In genomic region chr2:108719149-108720044, GRCh38 we compare ENCODE assay signal across 8 cellular contexts. TPM values are rescaled to one million over a fixed set of nuclear protein-coding genes. Genes with fewer than 3 reads are reported as not detected.
DNase-seq lines count a peak whose midpoint lies in the region; ATAC-seq and TF ChIP-seq lines count a peak whose summit lies in the region.

Gene RANBP2, plus strand, starts transcription at chr2:108719482. Its CDS starts 125 bp downstream, at chr2:108719607.

- H3K4me1 Mint-ChIP-seq in activated naive CD8-positive, alpha-beta T cell treated with anti-CD3 and anti-CD28 coated beads, Interleukin-2, amount 10 ng/mL, durations not matched to agents 7 days and 5 days, result peaks cover 13% of the 10 kb centered on the region
- peaks cover 20% of the 10 kb centered on the region for H3K4me1 Mint-ChIP-seq in osteocyte (ENCODE audit: unreplicated experiment)

- peak within 1 kb of the TSS; percentile 93 for H3K4me3 Mint-ChIP-seq in activated naive CD8-positive, alpha-beta T cell treated with anti-CD3 and anti-CD28 coated beads, Interleukin-2, amount 10 ng/mL, durations not matched to agents 7 days and 5 days
- peak within 1 kb of the TSS; percentile 83 for H3K4me3 Mint-ChIP-seq in osteocyte (ENCODE audit: unreplicated experiment)

- H2AFZ ChIP-seq in SU-DHL-6 (ENCODE audit: low read depth, low read length, severe bottlenecking), result peak within 1 kb of the TSS; percentile 15

- ATAC-seq in HG02763 (IDR thresholded peaks at IDR 0.05; ENCODE audit: unreplicated experiment), result peak; percentile 98
- ATAC-seq in activated naive CD8-positive, alpha-beta T cell treated with anti-CD3 and anti-CD28 coated beads, Interleukin-2, amount 10 ng/mL, durations not matched to agents 7 days and 5 days (ENCODE audit: low read depth), result peak; percentile 99
- peak; percentile 99 for ATAC-seq in thoracic aorta (ENCODE audit: insufficient number of reproducible peaks, low FRiP score, low read depth)

- H3K4me3 ChIP-seq in GM12875 (ENCODE audit: low read depth, low read length) (peak within 1 kb of the TSS; percentile 94), SU-DHL-6 (ENCODE audit: insufficient read depth, low read length, poor library complexity, severe bottlenecking) (peak within 1 kb of the TSS; percentile 79), thoracic aorta (peak within 1 kb of the TSS; percentile 82)

- DNase-seq in NCI-H1417 (lab: John Stamatoyannopoulos, UW) (peak; percentile 88 to 97 (median 95)), head of caudate nucleus (peak; percentile 87 to 98 (median 95)), osteocyte (ENCODE audit: extremely low spot score, unreplicated experiment) (peak; percentile 97), thoracic aorta (ENCODE audit: low spot score) (peak; percentile 71)
- peak; percentile 95 for DNase-seq in activated naive CD8-positive, alpha-beta T cell treated with anti-CD3 and anti-CD28 coated beads, Interleukin-2, amount 10 ng/mL, durations not matched to agents 7 days and 5 days

- H3K27ac Mint-ChIP-seq in activated naive CD8-positive, alpha-beta T cell treated with anti-CD3 and anti-CD28 coated beads, Interleukin-2, amount 10 ng/mL, durations not matched to agents 7 days and 5 days, result peak within 1 kb of the TSS; percentile 98
- H3K27ac Mint-ChIP-seq in osteocyte (ENCODE audit: unreplicated experiment), result peak within 1 kb of the TSS; percentile 96

- H3K9me3 ChIP-seq in SU-DHL-6 (ENCODE audit: insufficient read depth, low read length) (no peaks in the 10 kb centered on the region), thoracic aorta (no peaks in the 10 kb centered on the region)

- no peaks in the 10 kb centered on the region for H3K36me3 ChIP-seq in SU-DHL-6 (ENCODE audit: low read length)
- H3K36me3 ChIP-seq in thoracic aorta, result no peaks in the 10 kb centered on the region

- peaks cover 39% of the 10 kb centered on the region for H3K79me2 ChIP-seq in SU-DHL-6 (ENCODE audit: insufficient read depth, low read length)

- peak within 1 kb of the TSS; percentile 73 for H3K4me2 ChIP-seq in SU-DHL-6 (ENCODE audit: low read depth, low read length, poor library complexity, severe bottlenecking)

- H3K9me2 ChIP-seq in SU-DHL-6 (replicated peaks; ENCODE audit: insufficient read depth, low read length), result no peaks in the 10 kb centered on the region

- H3K9me3 Mint-ChIP-seq in activated naive CD8-positive, alpha-beta T cell treated with anti-CD3 and anti-CD28 coated beads, Interleukin-2, amount 10 ng/mL, durations not matched to agents 7 days and 5 days, result no peaks in the 10 kb centered on the region
- H3K9me3 Mint-ChIP-seq in osteocyte (ENCODE audit: unreplicated experiment), result no peaks in the 10 kb centered on the region

- H3K36me3 Mint-ChIP-seq in activated naive CD8-positive, alpha-beta T cell treated with anti-CD3 and anti-CD28 coated beads, Interleukin-2, amount 10 ng/mL, durations not matched to agents 7 days and 5 days, result no peaks in the 10 kb centered on the region
- no peaks in the 10 kb centered on the region for H3K36me3 Mint-ChIP-seq in osteocyte (ENCODE audit: unreplicated experiment)

- POLR2A ChIA-PET in activated naive CD8-positive, alpha-beta T cell treated with anti-CD3 and anti-CD28 coated beads, Interleukin-2, amount 10 ng/mL, durations not matched to agents 7 days and 5 days (lab: Charles Lee), result interaction anchor here (0.7 to 2.1 kb wide), 6 partner anchors 8 to 313 kb away, joined by 3 to 6 read pairs (median 4); partner anchors contain the start of gene LIMS1

- no peaks in the 10 kb centered on the region for H3F3A ChIP-seq in SU-DHL-6 (ENCODE audit: insufficient read depth)

- no peaks in the 10 kb centered on the region for H3K27me3 Mint-ChIP-seq in activated naive CD8-positive, alpha-beta T cell treated with anti-CD3 and anti-CD28 coated beads, Interleukin-2, amount 10 ng/mL, durations not matched to agents 7 days and 5 days
- no peaks in the 10 kb centered on the region for H3K27me3 Mint-ChIP-seq in osteocyte (ENCODE audit: unreplicated experiment)

- H3K9ac ChIP-seq in SU-DHL-6 (ENCODE audit: low read length), result peak within 1 kb of the TSS; percentile 79

- H4K20me1 ChIP-seq in SU-DHL-6 (ENCODE audit: low read depth, low read length), result no peaks in the 10 kb centered on the region

- peaks cover 4 to 17% of the 10 kb centered on the region in 2 donors for H3K4me1 ChIP-seq in thoracic aorta (ENCODE audit: control insufficient read depth in 1 of 2, low read depth in 2 of 2)

- H3K27me3 ChIP-seq in SU-DHL-6 (ENCODE audit: low read length), result no peaks in the 10 kb centered on the region
- no peaks in the 10 kb centered on the region for H3K27me3 ChIP-seq in thoracic aorta (replicated peaks; ENCODE audit: insufficient read depth)

- H3K27ac ChIP-seq in SU-DHL-6 (ENCODE audit: low read depth, low read length) (peak within 1 kb of the TSS; percentile 41), thoracic aorta (peak within 1 kb of the TSS; percentile 92 to 97)

- intact Hi-C loops in head of caudate nucleus (cut with DNase I), result no loop called here

- TF ChIP-seq CTCF in GM12875 (IDR thresholded peaks at IDR 0.05; ENCODE audit: borderline replicate concordance, insufficient read depth, low read depth, low read length) (no peak), SU-DHL-6 (IDR thresholded peaks at IDR 0.05; ENCODE audit: insufficient read depth, low read length, poor library complexity, severe bottlenecking) (no peak), osteocyte (IDR thresholded peaks at IDR 0.05) (no peak), thoracic aorta (IDR thresholded peaks at IDR 0.05) (no peak)

RNA-seq across cellular contexts. Expression of gene RANBP2, which starts in this region (rescaled TPM):
- 10 to 100 TPM; 50.2 to 51.8 TPM for total RNA-seq in activated naive CD8-positive, alpha-beta T cell treated with anti-CD3 and anti-CD28 coated beads, Interleukin-2, amount 10 ng/mL, durations not matched to agents 7 days and 5 days
- 52.8 and 58.6 TPM in 2 replicates for total RNA-seq in osteocyte
- 10 to 100 TPM; 56.5 to 86.2 TPM for total RNA-seq in thoracic aorta

Comparison
In these comparisons a context has a peak if more than half of its experiments do, and no peak if none do; other contexts are left out.
1. Peak in every context shown above with its lines: DNase-seq, ATAC-seq, H3K4me3 ChIP-seq and H3K27ac ChIP-seq.